Comparison of ENCODE assay signal across 1 cellular context in genomic region chr2:37323770-37324535, GRCh38.
TF ChIP-seq lines count a peak whose summit lies in the region.

No MANE protein-coding gene starts in this region.

TF ChIP-seq in HepG2, 621 proteins besides CTCF, POLR2A, EP300 and RAD21 (continued from another document and continues in another):
- TF ChIP-seq ZNF639 (CRISPR knock-in tag; conservative IDR thresholded peaks at IDR 0.05), result 0 out of 2 replicates have a peak, but pooled peaks have one; percentile 12
- 0 out of 2 replicates have a peak, but pooled peaks have one; percentile 13 for TF ChIP-seq REL (CRISPR knock-in tag; conservative IDR thresholded peaks at IDR 0.05)
- no peak for TF ChIP-seq SIN3B (IDR thresholded peaks at IDR 0.05; ENCODE audit: low read length)
- 0 out of 2 replicates have a peak, but pooled peaks have one; percentile 15 for TF ChIP-seq ZNF850 (CRISPR knock-in tag; conservative IDR thresholded peaks at IDR 0.05)
- peak; percentile 74 for TF ChIP-seq KMT2A (CRISPR knock-in tag; IDR thresholded peaks at IDR 0.05)
- no peak for TF ChIP-seq TFAP4 (IDR thresholded peaks at IDR 0.05; ENCODE audit: borderline replicate concordance, low read depth)
- no peak for TF ChIP-seq GRHL1 (CRISPR knock-in tag; conservative IDR thresholded peaks at IDR 0.05)
- TF ChIP-seq SAP130 (CRISPR knock-in tag; IDR thresholded peaks at IDR 0.05; ENCODE audit: low read depth), result peak; percentile 51
- peak; percentile 55 for TF ChIP-seq XRCC5 (optimal IDR thresholded peaks at IDR 0.05; ENCODE audit: low read length)
- TF ChIP-seq ZNF788 (CRISPR knock-in tag; IDR thresholded peaks at IDR 0.05; ENCODE audit: borderline replicate concordance), result no peak
- peak; percentile 40 for TF ChIP-seq YY1 (IDR thresholded peaks at IDR 0.05; ENCODE audit: insufficient read depth, insufficient replicate concordance, low read depth, low read length)
- TF ChIP-seq, protein P1, sequence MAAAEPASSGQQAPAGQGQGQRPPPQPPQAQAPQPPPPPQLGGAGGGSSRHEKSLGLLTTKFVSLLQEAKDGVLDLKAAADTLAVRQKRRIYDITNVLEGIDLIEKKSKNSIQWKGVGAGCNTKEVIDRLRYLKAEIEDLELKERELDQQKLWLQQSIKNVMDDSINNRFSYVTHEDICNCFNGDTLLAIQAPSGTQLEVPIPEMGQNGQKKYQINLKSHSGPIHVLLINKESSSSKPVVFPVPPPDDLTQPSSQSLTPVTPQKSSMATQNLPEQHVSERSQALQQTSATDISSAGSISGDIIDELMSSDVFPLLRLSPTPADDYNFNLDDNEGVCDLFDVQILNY (CRISPR knock-in tag; conservative IDR thresholded peaks at IDR 0.05), result 0 out of 2 replicates have a peak, but pooled peaks have one; percentile 1
- TF ChIP-seq GLI4 (CRISPR knock-in tag; IDR thresholded peaks at IDR 0.05; ENCODE audit: borderline replicate concordance), result 0 out of 2 replicates have a peak, but pooled peaks have one; percentile 60
- TF ChIP-seq FOXP4 (CRISPR knock-in tag; IDR thresholded peaks at IDR 0.05), result 0 out of 2 replicates have a peak, but pooled peaks have one; percentile 12
- TF ChIP-seq, protein P2, sequence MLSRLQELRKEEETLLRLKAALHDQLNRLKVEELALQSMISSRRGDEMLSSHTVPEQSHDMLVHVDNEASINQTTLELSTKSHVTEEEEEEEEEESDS (CRISPR knock-in tag; IDR thresholded peaks at IDR 0.05; ENCODE audit: borderline replicate concordance), result 0 out of 2 replicates have a peak, but pooled peaks have one; percentile 10
- no peak for TF ChIP-seq SSRP1 (CRISPR knock-in tag; IDR thresholded peaks at IDR 0.05)
- no peak for TF ChIP-seq YEATS2 (CRISPR knock-in tag; IDR thresholded peaks at IDR 0.05; ENCODE audit: borderline replicate concordance)
- 0 out of 2 replicates have a peak, but pooled peaks have one; percentile 36 for TF ChIP-seq ZNF512 (CRISPR knock-in tag; IDR thresholded peaks at IDR 0.05)
- peak; percentile 50; the same call in 1 of the 2 replicates for TF ChIP-seq ZNF142 (CRISPR knock-in tag; IDR thresholded peaks at IDR 0.05)
- no peak for TF ChIP-seq KLF11 (CRISPR knock-in tag; IDR thresholded peaks at IDR 0.05)
- no peak for TF ChIP-seq HOXA5 (CRISPR knock-in tag; IDR thresholded peaks at IDR 0.05)
- TF ChIP-seq, protein P3, sequence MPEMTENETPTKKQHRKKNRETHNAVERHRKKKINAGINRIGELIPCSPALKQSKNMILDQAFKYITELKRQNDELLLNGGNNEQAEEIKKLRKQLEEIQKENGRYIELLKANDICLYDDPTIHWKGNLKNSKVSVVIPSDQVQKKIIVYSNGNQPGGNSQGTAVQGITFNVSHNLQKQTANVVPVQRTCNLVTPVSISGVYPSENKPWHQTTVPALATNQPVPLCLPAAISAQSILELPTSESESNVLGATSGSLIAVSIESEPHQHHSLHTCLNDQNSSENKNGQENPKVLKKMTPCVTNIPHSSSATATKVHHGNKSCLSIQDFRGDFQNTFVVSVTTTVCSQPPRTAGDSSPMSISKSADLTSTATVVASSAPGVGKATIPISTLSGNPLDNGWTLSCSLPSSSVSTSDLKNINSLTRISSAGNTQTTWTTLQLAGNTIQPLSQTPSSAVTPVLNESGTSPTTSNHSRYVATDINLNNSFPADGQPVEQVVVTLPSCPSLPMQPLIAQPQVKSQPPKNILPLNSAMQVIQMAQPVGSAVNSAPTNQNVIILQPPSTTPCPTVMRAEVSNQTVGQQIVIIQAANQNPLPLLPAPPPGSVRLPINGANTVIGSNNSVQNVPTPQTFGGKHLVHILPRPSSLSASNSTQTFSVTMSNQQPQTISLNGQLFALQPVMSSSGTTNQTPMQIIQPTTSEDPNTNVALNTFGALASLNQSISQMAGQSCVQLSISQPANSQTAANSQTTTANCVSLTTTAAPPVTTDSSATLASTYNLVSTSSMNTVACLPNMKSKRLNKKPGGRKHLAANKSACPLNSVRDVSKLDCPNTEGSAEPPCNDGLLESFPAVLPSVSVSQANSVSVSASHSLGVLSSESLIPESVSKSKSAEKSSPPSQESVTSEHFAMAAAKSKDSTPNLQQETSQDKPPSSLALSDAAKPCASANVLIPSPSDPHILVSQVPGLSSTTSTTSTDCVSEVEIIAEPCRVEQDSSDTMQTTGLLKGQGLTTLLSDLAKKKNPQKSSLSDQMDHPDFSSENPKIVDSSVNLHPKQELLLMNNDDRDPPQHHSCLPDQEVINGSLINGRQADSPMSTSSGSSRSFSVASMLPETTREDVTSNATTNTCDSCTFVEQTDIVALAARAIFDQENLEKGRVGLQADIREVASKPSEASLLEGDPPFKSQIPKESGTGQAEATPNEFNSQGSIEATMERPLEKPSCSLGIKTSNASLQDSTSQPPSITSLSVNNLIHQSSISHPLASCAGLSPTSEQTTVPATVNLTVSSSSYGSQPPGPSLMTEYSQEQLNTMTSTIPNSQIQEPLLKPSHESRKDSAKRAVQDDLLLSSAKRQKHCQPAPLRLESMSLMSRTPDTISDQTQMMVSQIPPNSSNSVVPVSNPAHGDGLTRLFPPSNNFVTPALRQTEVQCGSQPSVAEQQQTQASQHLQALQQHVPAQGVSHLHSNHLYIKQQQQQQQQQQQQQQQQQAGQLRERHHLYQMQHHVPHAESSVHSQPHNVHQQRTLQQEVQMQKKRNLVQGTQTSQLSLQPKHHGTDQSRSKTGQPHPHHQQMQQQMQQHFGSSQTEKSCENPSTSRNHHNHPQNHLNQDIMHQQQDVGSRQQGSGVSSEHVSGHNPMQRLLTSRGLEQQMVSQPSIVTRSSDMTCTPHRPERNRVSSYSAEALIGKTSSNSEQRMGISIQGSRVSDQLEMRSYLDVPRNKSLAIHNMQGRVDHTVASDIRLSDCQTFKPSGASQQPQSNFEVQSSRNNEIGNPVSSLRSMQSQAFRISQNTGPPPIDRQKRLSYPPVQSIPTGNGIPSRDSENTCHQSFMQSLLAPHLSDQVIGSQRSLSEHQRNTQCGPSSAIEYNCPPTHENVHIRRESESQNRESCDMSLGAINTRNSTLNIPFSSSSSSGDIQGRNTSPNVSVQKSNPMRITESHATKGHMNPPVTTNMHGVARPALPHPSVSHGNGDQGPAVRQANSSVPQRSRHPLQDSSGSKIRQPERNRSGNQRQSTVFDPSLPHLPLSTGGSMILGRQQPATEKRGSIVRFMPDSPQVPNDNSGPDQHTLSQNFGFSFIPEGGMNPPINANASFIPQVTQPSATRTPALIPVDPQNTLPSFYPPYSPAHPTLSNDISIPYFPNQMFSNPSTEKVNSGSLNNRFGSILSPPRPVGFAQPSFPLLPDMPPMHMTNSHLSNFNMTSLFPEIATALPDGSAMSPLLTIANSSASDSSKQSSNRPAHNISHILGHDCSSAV (CRISPR knock-in tag; IDR thresholded peaks at IDR 0.05; ENCODE audit: borderline replicate concordance), result no peak
- peak; percentile 43; the same call in 1 of the 2 replicates for TF ChIP-seq SIN3A (IDR thresholded peaks at IDR 0.05; ENCODE audit: borderline replicate concordance, low read depth, low read length)
- TF ChIP-seq ZNF737 (CRISPR knock-in tag; IDR thresholded peaks at IDR 0.05; ENCODE audit: borderline replicate concordance), result no peak
- TF ChIP-seq ELF3 (CRISPR knock-in tag; IDR thresholded peaks at IDR 0.05), result 0 out of 2 replicates have a peak, but pooled peaks have one; percentile 3
- TF ChIP-seq GATAD1 (CRISPR knock-in tag; IDR thresholded peaks at IDR 0.05), result no peak; the same call in 1 of the 2 replicates
- TF ChIP-seq, protein P4, sequence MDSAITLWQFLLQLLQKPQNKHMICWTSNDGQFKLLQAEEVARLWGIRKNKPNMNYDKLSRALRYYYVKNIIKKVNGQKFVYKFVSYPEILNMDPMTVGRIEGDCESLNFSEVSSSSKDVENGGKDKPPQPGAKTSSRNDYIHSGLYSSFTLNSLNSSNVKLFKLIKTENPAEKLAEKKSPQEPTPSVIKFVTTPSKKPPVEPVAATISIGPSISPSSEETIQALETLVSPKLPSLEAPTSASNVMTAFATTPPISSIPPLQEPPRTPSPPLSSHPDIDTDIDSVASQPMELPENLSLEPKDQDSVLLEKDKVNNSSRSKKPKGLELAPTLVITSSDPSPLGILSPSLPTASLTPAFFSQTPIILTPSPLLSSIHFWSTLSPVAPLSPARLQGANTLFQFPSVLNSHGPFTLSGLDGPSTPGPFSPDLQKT (CRISPR knock-in tag; IDR thresholded peaks at IDR 0.05; ENCODE audit: borderline replicate concordance), result no peak
- TF ChIP-seq DMAP1 (CRISPR knock-in tag; IDR thresholded peaks at IDR 0.05), result 0 out of 2 replicates have a peak, but pooled peaks have one; percentile 25
